Comparison of ENCODE assay signal across 10 cellular contexts in the genomic region with DNA sequence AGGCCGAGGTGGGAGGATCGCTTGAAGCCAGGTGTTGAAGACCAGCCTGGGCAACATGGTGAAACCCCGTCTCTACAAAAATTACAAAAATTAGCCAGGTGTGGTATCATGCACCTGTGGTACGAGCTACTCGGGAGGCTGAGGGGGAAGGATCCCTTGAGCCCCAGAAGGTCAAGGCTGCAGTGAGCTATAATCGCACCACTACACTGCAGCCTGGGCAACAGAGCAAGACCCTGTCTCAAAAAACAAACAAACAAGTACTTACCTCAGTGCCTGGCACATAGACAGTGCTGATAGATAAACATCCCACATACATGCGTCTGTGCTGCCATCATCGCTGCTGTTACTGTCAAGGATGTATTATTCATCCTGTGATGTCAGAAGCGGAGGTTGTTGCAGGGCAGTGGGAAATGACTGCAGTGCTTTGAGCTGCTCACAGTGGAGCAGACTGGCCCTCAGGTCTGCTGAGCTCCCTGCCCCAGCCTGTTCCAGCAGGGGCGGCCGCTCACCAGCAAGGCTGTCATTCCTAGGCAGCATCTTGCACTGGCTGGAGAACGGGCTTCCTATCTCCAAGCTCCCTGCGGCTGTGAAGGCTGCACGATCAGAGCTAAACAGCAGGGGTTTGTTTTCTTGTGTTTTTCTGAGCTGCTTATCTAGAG. TPM values are rescaled to one million over a fixed set of nuclear protein-coding genes. Genes with fewer than 3 reads are reported as not detected.
DNase-seq lines count a peak whose midpoint lies in the region; TF ChIP-seq lines count a peak whose summit lies in the region.
"Had no signal": no experiment of that assay in that cellular context is flagged by ENCODE, and none has a peak within 500 bp of the region (broad histone marks: within the 10 kb centered on the region; RNA-seq: fewer than 3 reads in every experiment).

No MANE protein-coding gene starts in this region.

- H3K4me1 Mint-ChIP-seq in nephron, result peaks cover 44% of the 10 kb centered on the region
- peaks cover 3% of the 10 kb centered on the region for H3K4me1 Mint-ChIP-seq in T-helper 2 cell treated with Interferon-gamma antibody and Interleukin-4, amounts not matched to agents 5 μg/mL and 100 μg/mL, for 36 hours (ENCODE audit: low read depth)

- H3K9me3 Mint-ChIP-seq in nephron, result no peaks in the 10 kb centered on the region
- H3K9me3 Mint-ChIP-seq in T-helper 2 cell treated with Interferon-gamma antibody and Interleukin-4, amounts not matched to agents 5 μg/mL and 100 μg/mL, for 36 hours, result no peaks in the 10 kb centered on the region

- no peak overlapping the region for H3K4me3 Mint-ChIP-seq in nephron
- H3K4me3 Mint-ChIP-seq in T-helper 2 cell treated with Interferon-gamma antibody and Interleukin-4, amounts not matched to agents 5 μg/mL and 100 μg/mL, for 36 hours, result no peak overlapping the region

- TF ChIP-seq CTCF in AG10803 (conservative IDR thresholded peaks at IDR 0.05; ENCODE audit: low read length) (no peak), dorsolateral prefrontal cortex (IDR thresholded peaks at IDR 0.05 in 54 of 56, conservative IDR thresholded peaks at IDR 0.05 in 2 of 56; ENCODE audit: low read depth in 1 of 56, partially characterized antibody in 56 of 56) (no peak), nephron (IDR thresholded peaks at IDR 0.05; ENCODE audit: unreplicated experiment in 3 of 3) (no peak)

- peak overlapping the region in 31 of 59 donors; percentile 1 to 66 (median 45) for H3K27ac ChIP-seq in dorsolateral prefrontal cortex

- peak; percentile 75 for DNase-seq in AG10803 (ENCODE audit: low read depth)
- peak; percentile 75 for DNase-seq in HT1080 (ENCODE audit: low read depth)
- peak in 1 of 10 donors; percentile 46 for DNase-seq in dorsolateral prefrontal cortex
- no peak for DNase-seq in T-helper 2 cell treated with Interferon-gamma antibody and Interleukin-4, amounts not matched to agents 5 μg/mL and 100 μg/mL, for 36 hours (ENCODE audit: low spot score)
- DNase-seq in medulla oblongata (ENCODE audit: extremely low spot score), result no peak
- no peak for DNase-seq in midbrain (lab: John Stamatoyannopoulos, UW)
- no peak for DNase-seq in NCI-H1930 (lab: John Stamatoyannopoulos, UW)
- DNase-seq: PC-3; stimulated activated naive CD4-positive, alpha-beta T cell had no signal

- peak overlapping the region; percentile 48 to 81 (median 74) for H3K27ac Mint-ChIP-seq in nephron
- no peak overlapping the region for H3K27ac Mint-ChIP-seq in T-helper 2 cell treated with Interferon-gamma antibody and Interleukin-4, amounts not matched to agents 5 μg/mL and 100 μg/mL, for 36 hours

- H3K27me3 ChIP-seq in dorsolateral prefrontal cortex, result no peaks in the 10 kb centered on the region

- no peaks in the 10 kb centered on the region for H3K36me3 Mint-ChIP-seq in nephron (ENCODE audit: low read depth)
- no peaks in the 10 kb centered on the region for H3K36me3 Mint-ChIP-seq in T-helper 2 cell treated with Interferon-gamma antibody and Interleukin-4, amounts not matched to agents 5 μg/mL and 100 μg/mL, for 36 hours (ENCODE audit: low read depth)

- intact Hi-C loops in dorsolateral prefrontal cortex (cut with DNase I), result no loop called here

- no peak overlapping the region for H3K4me3 ChIP-seq in AG10803 (ENCODE audit: low read length)
- H3K4me3 ChIP-seq in dorsolateral prefrontal cortex, result peak overlapping the region in 2 of 59 donors; percentile 12 to 24

- no peaks in the 10 kb centered on the region for H3K27me3 Mint-ChIP-seq in nephron (ENCODE audit: low read depth)
- no peaks in the 10 kb centered on the region for H3K27me3 Mint-ChIP-seq in T-helper 2 cell treated with Interferon-gamma antibody and Interleukin-4, amounts not matched to agents 5 μg/mL and 100 μg/mL, for 36 hours (ENCODE audit: low read depth)

RNA-seq across cellular contexts. Expression of gene FOXK1, which starts 18.6 kb away (rescaled TPM):
- 14.3 and 17.9 TPM in 2 replicates for total RNA-seq in HT1080 (2014; rRNA removed; shearing (Covaris generic))
- 9.9 and 12.2 TPM in 2 replicates for polyA plus RNA-seq in HT1080 (2015; cell fraction: cytosol; rRNA removed)
- polyA plus RNA-seq in HT1080 (2015; cell fraction: nucleus; rRNA removed), result 24.6 and 25.3 TPM in 2 replicates
- 10 to 100 TPM; 45.2 to 88.6 (median 58.7) TPM for total RNA-seq in dorsolateral prefrontal cortex

Comparison
In these comparisons a context has a peak if more than half of its experiments do, and no peak if none do; other contexts are left out.
1. DNase-seq: peak in AG10803 (single experiment) and HT1080 (single experiment); none in T-helper 2 cell treated with Interferon-gamma antibody and Interleukin-4, amounts not matched to agents 5 μg/mL and 100 μg/mL, for 36 hours (single experiment), medulla oblongata (single experiment), midbrain (single experiment) and NCI-H1930 (0 of 2).